ENCODE assay signal across 8 cellular contexts in the genomic region with DNA sequence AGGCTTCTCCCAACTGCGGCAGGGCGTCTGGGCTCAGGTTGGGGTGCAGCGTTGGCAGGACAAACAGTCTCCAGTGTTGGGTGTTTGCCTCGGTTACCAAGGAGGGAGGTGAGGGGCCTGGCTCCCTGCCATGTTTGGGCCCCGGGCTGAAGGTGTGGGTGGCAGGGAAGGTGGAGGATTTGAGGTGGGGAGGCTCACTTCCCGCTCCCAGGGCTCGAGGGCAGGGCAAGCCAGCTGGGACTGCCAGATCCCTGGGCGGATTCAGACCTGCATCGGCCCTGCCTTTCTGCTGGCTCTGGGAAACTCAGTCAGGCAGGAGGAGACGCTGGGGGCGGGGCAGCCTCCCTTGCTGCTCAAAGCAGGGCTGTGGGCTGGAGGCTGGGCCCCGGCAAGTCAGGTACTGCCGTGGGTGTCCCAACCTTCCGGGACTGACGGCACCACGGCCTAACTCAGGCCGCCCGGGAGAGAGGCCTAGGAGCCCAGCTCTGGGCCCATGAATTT. TPM values are rescaled to one million over a fixed set of nuclear protein-coding genes. Genes with fewer than 3 reads are reported as not detected.
DNase-seq lines count a peak whose midpoint lies in the region; ATAC-seq and TF ChIP-seq lines count a peak whose summit lies in the region.
"Had no signal": no experiment of that assay in that cellular context is flagged by ENCODE, and none has a peak within 500 bp of the region (broad histone marks: within the 10 kb centered on the region; RNA-seq: fewer than 3 reads in every experiment).

No MANE protein-coding gene starts in this region.

- H3K18ac ChIP-seq in neuronal stem cell (ENCODE audit: low read length), result peak overlapping the region; percentile 99

- H3K4me2 ChIP-seq in HCT116 (ENCODE audit: low read length) (peak overlapping the region; percentile 82), neuronal stem cell (ENCODE audit: insufficient read depth, low read length, poor library complexity, severe bottlenecking) (no peak overlapping the region)

- no peak for TF ChIP-seq POLR2A in HCT116 (IDR thresholded peaks at IDR 0.05; ENCODE audit: borderline replicate concordance, extremely low read depth, insufficient read depth, insufficient read length)
- peak; percentile 35 for TF ChIP-seq POLR2A in breast epithelium (IDR thresholded peaks at IDR 0.05)

- no peak for TF ChIP-seq CTCF in HCT116 (IDR thresholded peaks at IDR 0.05 in 2 of 3, conservative IDR thresholded peaks at IDR 0.05 in 1 of 3; ENCODE audit: borderline replicate concordance in 1 of 3, insufficient read depth in 1 of 3, low read depth in 2 of 3, low read length in 2 of 3)
- no peak for TF ChIP-seq CTCF in breast epithelium (IDR thresholded peaks at IDR 0.05)

- ATAC-seq in HCT116, result no peak

- H2AFZ ChIP-seq in HCT116 (ENCODE audit: low read depth, low read length, poor library complexity, severe bottlenecking), result no peak overlapping the region
- peak overlapping the region; percentile 67 for H2AFZ ChIP-seq in neuronal stem cell (ENCODE audit: low read length)

- no TSS peak for BruUV-seq in HCT116 (replicated peaks; lab: Mats Ljungman, UMichigan)

- H3K79me1 ChIP-seq in neuronal stem cell (ENCODE audit: low read depth, low read length), result no peaks in the 10 kb centered on the region

- peak overlapping the region; percentile 93 for H4K8ac ChIP-seq in neuronal stem cell (ENCODE audit: low read depth, low read length)

- WGBS in neuronal stem cell (ENCODE audit: extremely low coverage in 2 of 2, insufficient read length in 2 of 2, insufficient replicate concordance in 1 of 2), 2 donors, result no CpG with 5 or more reads among the region's 18 CpGs

- H3K27ac ChIP-seq in HCT116 (ENCODE audit: low read depth, low read length), result peak overlapping the region; percentile 71
- H3K27ac ChIP-seq in breast epithelium, result peak overlapping the region; percentile 97 to 100
- H3K27ac ChIP-seq in neuronal stem cell (replicated peaks; ENCODE audit: low read length), result no peak overlapping the region

- peak overlapping the region; percentile 72 for H2BK120ac ChIP-seq in neuronal stem cell (ENCODE audit: low read depth, low read length)

- H3K4me1 ChIP-seq in HCT116 (ENCODE audit: control insufficient read depth in 1 of 2, insufficient read depth in 2 of 2, low read length in 2 of 2) (peaks cover 44 to 73% of the 10 kb centered on the region in 2 experiments), breast epithelium (peaks cover 47 to 76% of the 10 kb centered on the region in 2 donors), neuronal stem cell (ENCODE audit: control insufficient read depth in 2 of 2, insufficient read depth in 1 of 2, low read depth in 1 of 2, low read length in 2 of 2) (peaks cover 0 to 18% of the 10 kb centered on the region in 2 donors)

- H2BK15ac ChIP-seq in neuronal stem cell (ENCODE audit: low read length), result peak overlapping the region; percentile 99

- DNase-seq in HCT116 (ENCODE audit: low read depth, low spot score) (no peak), breast epithelium (ENCODE audit: low spot score in 2 of 2) (peak; percentile 99), neuronal stem cell (ENCODE audit: low spot score) (no peak), NCI-H748 (lab: John Stamatoyannopoulos, UW; ENCODE audit: unreplicated experiment) (no peak), NCI-H1930 (lab: John Stamatoyannopoulos, UW) (no peak)
- DNase-seq in activated CD4-positive, alpha-beta T cell treated with anti-CD3 and anti-CD28 coated beads for 1 hour, result no peak
- DNase-seq: activated CD4-positive, CD25-positive, alpha-beta regulatory T cell treated with anti-CD3 and anti-CD28 coated beads, Interleukin-2, amount 50 U/mL, for 72 hours; CD4-positive, CD25-positive, alpha-beta regulatory T cell had no signal

- peak overlapping the region; percentile 99 for H2AK5ac ChIP-seq in neuronal stem cell (ENCODE audit: low read depth, low read length)

- peak overlapping the region; percentile 82 for H3K14ac ChIP-seq in neuronal stem cell (ENCODE audit: low read length)

- H3K23ac ChIP-seq in neuronal stem cell (ENCODE audit: low read depth, low read length, poor library complexity), result no peak overlapping the region

- peak overlapping the region; percentile 89 for H4K91ac ChIP-seq in neuronal stem cell (ENCODE audit: low read depth, low read length, poor library complexity)

- POLR2A ChIA-PET in HCT116 (lab: Charles Lee), result no interaction called here

- H3K4ac ChIP-seq in neuronal stem cell (ENCODE audit: low read length), result peak overlapping the region; percentile 98

- no peaks in the 10 kb centered on the region for H3K36me3 ChIP-seq in HCT116 (ENCODE audit: control insufficient read depth in 1 of 2, insufficient read depth in 2 of 2, low read length in 2 of 2)
- H3K36me3 ChIP-seq in breast epithelium, result no peaks in the 10 kb centered on the region
- H3K36me3 ChIP-seq in neuronal stem cell (replicated peaks in 1 of 2; ENCODE audit: control insufficient read depth in 2 of 2, insufficient read depth in 2 of 2, low read length in 2 of 2), result no peaks in the 10 kb centered on the region

- H3K4me3 ChIP-seq in HCT116 (replicated peaks in 1 of 2; ENCODE audit: low read depth in 1 of 2, low read length in 2 of 2) (no peak overlapping the region), breast epithelium (peak overlapping the region in 2 of 3 donors; percentile 15 to 49), neuronal stem cell (ENCODE audit: low read length in 2 of 2) (no peak overlapping the region)

- H4K20me1 ChIP-seq in HCT116 (ENCODE audit: insufficient read depth), result no peaks in the 10 kb centered on the region

- H3K79me2 ChIP-seq in HCT116 (ENCODE audit: insufficient read depth, low read length), result no peaks in the 10 kb centered on the region

- H3K9me3 ChIP-seq in HCT116 (ENCODE audit: control insufficient read depth in 1 of 2, insufficient read depth in 1 of 2, low read depth in 1 of 2, low read length in 2 of 2) (no peaks in the 10 kb centered on the region), breast epithelium (no peaks in the 10 kb centered on the region), neuronal stem cell (replicated peaks in 1 of 2; ENCODE audit: control insufficient read depth in 2 of 2, insufficient read depth in 1 of 2, low read depth in 1 of 2, low read length in 2 of 2) (peaks cover 0 to 3% of the 10 kb centered on the region in 2 donors)

- TF ChIP-seq RAD21 in HCT116 (IDR thresholded peaks at IDR 0.05; ENCODE audit: low read depth), result no peak

- peak overlapping the region; percentile 83 for H2BK5ac ChIP-seq in neuronal stem cell (ENCODE audit: low read length)

- no peaks in the 10 kb centered on the region for H3K9me2 ChIP-seq in HCT116 (ENCODE audit: insufficient read depth)

- RAD21 ChIA-PET in HCT116 (lab: Charles Lee; ENCODE audit: low non-redundant PET in 1 of 2, low total read pairs in 2 of 2, uncharacterized antibody in 2 of 2, unreplicated experiment in 2 of 2), result no interaction called here

- H2BK12ac ChIP-seq in neuronal stem cell (ENCODE audit: low read length), result peak overlapping the region; percentile 93

- intact Hi-C loops in HCT116 (cut with micrococcal nuclease) (no loop called here), breast epithelium (cut with DNase I; ENCODE audit: low total_unique reads) (loop anchor here (10.0 kb wide), 2 partner anchors 111 to 741 kb away; no protein-coding TSS in a partner anchor)

- CTCF ChIA-PET in HCT116 (lab: Charles Lee), result interaction anchor here (11.1 kb wide), 1 partner anchor 8 kb away, joined by 217 read pairs; no protein-coding TSS in a partner anchor

- H3K9ac ChIP-seq in HCT116 (ENCODE audit: low read length), result peak overlapping the region; percentile 67
- H3K9ac ChIP-seq in neuronal stem cell (ENCODE audit: low read depth, low read length, poor library complexity), result peak overlapping the region; percentile 80

- no peaks in the 10 kb centered on the region for H3K27me3 ChIP-seq in HCT116 (ENCODE audit: insufficient read depth, low read length)
- no peaks in the 10 kb centered on the region for H3K27me3 ChIP-seq in breast epithelium
- H3K27me3 ChIP-seq in neuronal stem cell (ENCODE audit: control insufficient read depth in 3 of 3, insufficient read depth in 3 of 3, low read depth in 1 of 3, low read length in 3 of 3), result peaks cover 0 to 57% (median 2%) of the 10 kb centered on the region in 3 experiments

TF ChIP-seq in HCT116, 20 proteins besides CTCF, POLR2A, EP300 and RAD21:
- TF ChIP-seq CEBPB (IDR thresholded peaks at IDR 0.05; ENCODE audit: low read depth) (no peak), JUND (IDR thresholded peaks at IDR 0.05) (no peak), ZFX (IDR thresholded peaks at IDR 0.05) (peak; percentile 45; the same call in 1 of the 2 replicates)

RNA-seq across cellular contexts. Expression of gene KRT17, which starts 31.3 kb away (rescaled TPM):
- total RNA-seq in HCT116 (2021; ENCODE audit: unreplicated experiment), result not detected
- polyA plus RNA-seq in HCT116 (2012), result 0.20 and 0.25 TPM in 2 replicates
- 1,000 to 10,000 TPM in 2 of 3 donors, 1 to 10 TPM in 1; 1.9 to 1,676 (median 1,373) TPM for total RNA-seq in breast epithelium
- 0.07 TPM for polyA plus RNA-seq in neuronal stem cell (2013, experiment 1 of 2)
- polyA plus RNA-seq in neuronal stem cell (2013, experiment 2 of 2), result 0.03 TPM
- total RNA-seq: CD4-positive, CD25-positive, alpha-beta regulatory T cell had no signal
- polyA plus RNA-seq: CD4-positive, CD25-positive, alpha-beta regulatory T cell had no signal

RNA-seq across cellular contexts. Expression of gene EIF1, which starts 33.0 kb away (rescaled TPM):
- total RNA-seq in HCT116 (2021; ENCODE audit: unreplicated experiment) (1,082 TPM), breast epithelium (100 to 1,000 TPM; 217 to 850 (median 260) TPM)
- 1,232 and 1,393 TPM in 2 replicates for polyA plus RNA-seq in HCT116 (2012)
- polyA plus RNA-seq in neuronal stem cell (2013, experiment 1 of 2), result 353 TPM
- 340 TPM for polyA plus RNA-seq in neuronal stem cell (2013, experiment 2 of 2)

RNA-seq across cellular contexts. Expression of gene KRT16, which starts 43.1 kb away (rescaled TPM):
- 0.61 TPM for total RNA-seq in HCT116 (2021; ENCODE audit: unreplicated experiment)
- 3.0 and 4.7 TPM in 2 replicates for polyA plus RNA-seq in HCT116 (2012)
- 100 to 1,000 TPM in 1 of 3 donors, 10 to 100 TPM in 1, 1 to 10 TPM in 1; 2.6 to 100 (median 51.8) TPM for total RNA-seq in breast epithelium
- not detected for polyA plus RNA-seq in neuronal stem cell (2013, experiment 1 of 2)
- polyA plus RNA-seq in neuronal stem cell (2013, experiment 2 of 2), result 0.03 TPM
- total RNA-seq: CD4-positive, CD25-positive, alpha-beta regulatory T cell had no signal
- polyA plus RNA-seq: CD4-positive, CD25-positive, alpha-beta regulatory T cell had no signal

RNA-seq across cellular contexts. Expression of gene GAST, which starts 56.5 kb away (rescaled TPM):
- total RNA-seq in HCT116 (2021; ENCODE audit: unreplicated experiment), result not detected
- 0.21 TPM in 1 of 2 replicates, not detected in the other for polyA plus RNA-seq in HCT116 (2012)
- total RNA-seq in breast epithelium, result not detected
- polyA plus RNA-seq in neuronal stem cell (2013, experiment 1 of 2), result not detected
- polyA plus RNA-seq in neuronal stem cell (2013, experiment 2 of 2), result not detected
- total RNA-seq: CD4-positive, CD25-positive, alpha-beta regulatory T cell had no signal
- polyA plus RNA-seq: CD4-positive, CD25-positive, alpha-beta regulatory T cell had no signal

Comparison
In these comparisons a context has a peak if more than half of its experiments do, and no peak if none do; other contexts are left out.
1. DNase-seq: peak in breast epithelium (2 of 2); none in HCT116 (single experiment), neuronal stem cell (single experiment), NCI-H748 (single experiment), NCI-H1930 (0 of 2) and activated CD4-positive, alpha-beta T cell treated with anti-CD3 and anti-CD28 coated beads for 1 hour (single experiment).
2. H3K4me3 ChIP-seq: peak in breast epithelium (2 of 3); none in HCT116 (0 of 2) and neuronal stem cell (0 of 2).